ENCODE assay signal across 8 cellular contexts in the genomic region with DNA sequence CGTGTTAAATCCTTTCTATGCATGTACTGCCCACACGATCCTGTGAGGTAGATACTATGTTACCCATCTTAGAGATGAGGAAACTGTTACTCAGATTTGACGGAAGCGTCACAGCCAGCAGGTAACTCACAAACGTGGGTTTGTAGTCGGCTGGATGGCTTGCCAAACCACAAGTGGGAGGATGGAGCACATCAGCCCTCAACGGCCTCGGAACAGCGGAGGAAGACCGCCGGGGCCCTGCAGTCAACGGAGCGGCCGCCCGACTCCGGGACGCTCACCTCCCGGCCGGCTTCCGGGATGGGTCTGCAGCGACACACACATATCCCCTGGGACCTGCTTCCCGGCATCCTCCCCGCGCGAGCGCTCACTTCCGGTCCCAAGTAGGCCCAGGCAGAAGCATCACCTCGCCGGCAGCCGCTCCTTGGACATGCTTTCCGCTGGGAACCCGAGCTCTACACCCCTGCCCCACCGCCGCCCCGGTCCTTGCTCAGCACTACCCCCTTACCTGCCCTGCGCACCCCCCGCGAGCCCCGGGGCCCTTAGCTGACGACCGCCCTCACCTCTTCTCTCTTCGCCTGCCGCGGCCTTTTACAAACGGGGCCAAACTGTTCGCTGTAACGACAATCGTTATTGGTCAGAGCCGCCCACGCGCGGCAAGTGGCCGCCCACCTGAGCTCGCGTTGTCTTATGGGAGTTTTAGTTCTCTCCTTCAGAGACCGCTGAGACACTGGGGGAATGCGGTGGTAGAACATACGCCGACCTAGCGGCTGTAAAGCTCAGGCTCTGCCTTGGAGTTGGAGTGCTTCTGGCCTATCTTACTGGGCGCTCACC. TPM values are rescaled to one million over a fixed set of nuclear protein-coding genes. Genes with fewer than 3 reads are reported as not detected.
DNase-seq lines count a peak whose midpoint lies in the region; ATAC-seq and TF ChIP-seq lines count a peak whose summit lies in the region.

A gene (minus strand): TSS at position 607 of the 831 bp plus-strand sequence. CDS start 9,034 bp downstream, outside the sequence.

- peaks cover 5% of the 10 kb centered on the region for H3K27me3 Mint-ChIP-seq in GM23338 (ENCODE audit: insufficient read depth, low read depth, poor library complexity)
- H3K27me3 Mint-ChIP-seq in naive thymus-derived CD4-positive, alpha-beta T cell, result peaks cover 0 to 2% (median 0%) of the 10 kb centered on the region in 5 donors
- no peaks in the 10 kb centered on the region for H3K27me3 Mint-ChIP-seq in stimulated activated naive B cell treated with anti-CD40 and anti-IgM and Interleukin-4, amounts not matched to agents 10 μg/mL and 1 μg/mL and 100 μg/mL, for 72 hours

- no peaks in the 10 kb centered on the region; the same call in 1 of the 3 replicates for H3K9me3 Mint-ChIP-seq in GM23338
- H3K9me3 Mint-ChIP-seq in naive thymus-derived CD4-positive, alpha-beta T cell, result peaks cover 0 to 4% (median 0%) of the 10 kb centered on the region in 11 donors
- no peaks in the 10 kb centered on the region for H3K9me3 Mint-ChIP-seq in stimulated activated naive B cell treated with anti-CD40 and anti-IgM and Interleukin-4, amounts not matched to agents 10 μg/mL and 1 μg/mL and 100 μg/mL, for 72 hours

- peak; percentile 95 for ATAC-seq in GM23338
- peak; percentile 94 for ATAC-seq in naive thymus-derived CD4-positive, alpha-beta T cell
- ATAC-seq in stimulated activated naive B cell treated with anti-CD40 and anti-IgM and Interleukin-4, amounts not matched to agents 10 μg/mL and 1 μg/mL and 100 μg/mL, for 72 hours (replicated peaks), result peak; percentile 85 to 88

- H3K27ac ChIP-seq in GM23338 (ENCODE audit: low read depth), result peak within 1 kb of the TSS; percentile 93
- peak within 1 kb of the TSS; percentile 93 for H3K27ac ChIP-seq in naive thymus-derived CD4-positive, alpha-beta T cell (ENCODE audit: low read depth, low read length)

- H3K4me1 ChIP-seq in GM23338 (ENCODE audit: insufficient read depth), result 0 out of 2 replicates have a peak, but pooled peaks cover 3% of the 10 kb centered on the region
- H3K4me1 ChIP-seq in naive thymus-derived CD4-positive, alpha-beta T cell (ENCODE audit: control insufficient read depth in 2 of 2, insufficient read depth in 2 of 2, low read length in 2 of 2), result peaks cover 0 to 8% of the 10 kb centered on the region in 2 donors

- TF ChIP-seq CTCF in GM23338 (conservative IDR thresholded peaks at IDR 0.05; ENCODE audit: low read depth in 2 of 2), result peak in 1 of 2 experiments; percentile 30; a peak in 2 of 4 replicates

- H3K36me3 Mint-ChIP-seq in GM23338 (ENCODE audit: low read depth), result no peaks in the 10 kb centered on the region
- peaks cover 0 to 6% (median 0%) of the 10 kb centered on the region in 5 donors for H3K36me3 Mint-ChIP-seq in naive thymus-derived CD4-positive, alpha-beta T cell
- peaks cover 0 to 3% of the 10 kb centered on the region in 2 donors for H3K36me3 Mint-ChIP-seq in stimulated activated naive B cell treated with anti-CD40 and anti-IgM and Interleukin-4, amounts not matched to agents 10 μg/mL and 1 μg/mL and 100 μg/mL, for 72 hours

- POLR2A ChIA-PET in naive thymus-derived CD4-positive, alpha-beta T cell (lab: Charles Lee), result interaction anchor here (0.5 to 2.6 kb wide), 41 partner anchors 8 to 878 kb away, joined by 3 to 47 read pairs (median 5); a partner anchor contains a TSS

- CTCF ChIA-PET in naive thymus-derived CD4-positive, alpha-beta T cell (lab: Charles Lee), result interaction anchor here (0.7 to 1.7 kb wide), 8 partner anchors 20 to 279 kb away, joined by 3 to 6 read pairs (median 4); no protein-coding TSS in a partner anchor

- H4K20me1 ChIP-seq in GM23338 (replicated peaks; ENCODE audit: insufficient read depth), result no peaks in the 10 kb centered on the region

- DNase-seq in EH (ENCODE audit: low read depth) (peak; percentile 97), GM23338 (ENCODE audit: low spot score) (peak; percentile 96), LHCN-M2 (ENCODE audit: low read depth) (peak; percentile 97), RPMI8226 (peak; percentile 97), fibroblast of gingiva (ENCODE audit: low read depth) (peak; percentile 98)
- peak; percentile 86 to 93 for DNase-seq in activated T-helper 1 cell treated with anti-CD3 and anti-CD28 coated beads, Interleukin-2, amount 50 U/mL, for 16 hours (ENCODE audit: low read depth in 1 of 2, low spot score in 1 of 2)
- peak; percentile 87 to 97 (median 96) for DNase-seq in naive thymus-derived CD4-positive, alpha-beta T cell
- peak; percentile 97 for DNase-seq in stimulated activated naive B cell treated with anti-CD40 and anti-IgM and Interleukin-4, amounts not matched to agents 10 μg/mL and 1 μg/mL and 100 μg/mL, for 72 hours

- H3K27ac Mint-ChIP-seq in GM23338, result peak within 1 kb of the TSS; percentile 99
- peak within 1 kb of the TSS; percentile 94 to 100 (median 99) for H3K27ac Mint-ChIP-seq in naive thymus-derived CD4-positive, alpha-beta T cell
- peak within 1 kb of the TSS; percentile 99 for H3K27ac Mint-ChIP-seq in stimulated activated naive B cell treated with anti-CD40 and anti-IgM and Interleukin-4, amounts not matched to agents 10 μg/mL and 1 μg/mL and 100 μg/mL, for 72 hours

- peak within 1 kb of the TSS; percentile 79 for H3K4me3 ChIP-seq in GM23338
- peak within 1 kb of the TSS; percentile 72 for H3K4me3 ChIP-seq in naive thymus-derived CD4-positive, alpha-beta T cell (ENCODE audit: low read length)

- peaks cover 10% of the 10 kb centered on the region; the same call in 2 of the 3 replicates for H3K4me1 Mint-ChIP-seq in GM23338
- H3K4me1 Mint-ChIP-seq in naive thymus-derived CD4-positive, alpha-beta T cell, result peaks cover 7 to 24% (median 21%) of the 10 kb centered on the region in 7 donors
- H3K4me1 Mint-ChIP-seq in stimulated activated naive B cell treated with anti-CD40 and anti-IgM and Interleukin-4, amounts not matched to agents 10 μg/mL and 1 μg/mL and 100 μg/mL, for 72 hours, result peaks cover 10 to 16% of the 10 kb centered on the region in 2 donors

- no peaks in the 10 kb centered on the region for H3K27me3 ChIP-seq in GM23338 (ENCODE audit: insufficient read depth)
- no peaks in the 10 kb centered on the region for H3K27me3 ChIP-seq in naive thymus-derived CD4-positive, alpha-beta T cell (ENCODE audit: control insufficient read depth in 2 of 2, insufficient read depth in 2 of 2, low read length in 2 of 2)

- peak within 1 kb of the TSS; percentile 83 for H3K4me2 ChIP-seq in GM23338

- no peaks in the 10 kb centered on the region for H3K36me3 ChIP-seq in GM23338 (ENCODE audit: insufficient read depth)
- no peaks in the 10 kb centered on the region for H3K36me3 ChIP-seq in naive thymus-derived CD4-positive, alpha-beta T cell (ENCODE audit: control insufficient read depth in 2 of 3, insufficient read depth in 3 of 3, low read length in 3 of 3)

- intact Hi-C loops in naive thymus-derived CD4-positive, alpha-beta T cell (cut with micrococcal nuclease), result loop anchor here (1.0 to 5.0 kb wide), 16 partner anchors 47 to 940 kb away; a partner anchor contains a TSS

- H2AFZ ChIP-seq in GM23338, result peak within 1 kb of the TSS; percentile 79

- no peaks in the 10 kb centered on the region for H3K9me2 ChIP-seq in GM23338 (ENCODE audit: insufficient read depth)

- no peaks in the 10 kb centered on the region for H3K9me3 ChIP-seq in naive thymus-derived CD4-positive, alpha-beta T cell (ENCODE audit: control insufficient read depth in 2 of 3, low read length in 3 of 3)

- no peaks in the 10 kb centered on the region for H3K79me2 ChIP-seq in GM23338 (replicated peaks; ENCODE audit: insufficient read depth)

- peak within 1 kb of the TSS; percentile 85 for H3K4me3 Mint-ChIP-seq in GM23338
- H3K4me3 Mint-ChIP-seq in naive thymus-derived CD4-positive, alpha-beta T cell, result peak within 1 kb of the TSS; percentile 86 to 97 (median 93)
- H3K4me3 Mint-ChIP-seq in stimulated activated naive B cell treated with anti-CD40 and anti-IgM and Interleukin-4, amounts not matched to agents 10 μg/mL and 1 μg/mL and 100 μg/mL, for 72 hours, result peak within 1 kb of the TSS; percentile 91 to 93

- peaks cover 7% of the 10 kb centered on the region for H3F3A ChIP-seq in GM23338 (replicated peaks; ENCODE audit: low read depth)

TF ChIP-seq in GM23338, 12 proteins besides CTCF, POLR2A, EP300 and RAD21 (continues in another document):
- no peak for TF ChIP-seq ZNF331 (CRISPR knock-in tag; IDR thresholded peaks at IDR 0.05; ENCODE audit: low read depth)
- peak; percentile 94 for TF ChIP-seq POLR2AphosphoS5 (IDR thresholded peaks at IDR 0.05; ENCODE audit: low read depth)
- peak; percentile 73 for TF ChIP-seq CREB1 (CRISPR knock-in tag; IDR thresholded peaks at IDR 0.05; ENCODE audit: low read depth)

RNA-seq across cellular contexts. Expression of the gene that starts here (rescaled TPM):
- total RNA-seq in GM23338 (2014; rRNA removed; shearing (Covaris generic)), result 6.9 and 12.7 TPM in 2 replicates
- 3.4 and 4.3 TPM in 2 replicates for polyA plus RNA-seq in GM23338 (2016; fragmentation: Nextera tagmentation; extraction: Ambion mirVana)
- 13.5 and 18.8 TPM in 2 replicates for total RNA-seq in LHCN-M2 (2014; rRNA removed)
- 7.3 TPM for polyA plus RNA-seq in LHCN-M2 (2012)
- total RNA-seq in naive thymus-derived CD4-positive, alpha-beta T cell, result 10 to 100 TPM; 20.6 to 45.9 (median 30.3) TPM
- polyA plus RNA-seq in naive thymus-derived CD4-positive, alpha-beta T cell, result 10 to 100 TPM; 23.2 to 48.4 TPM

Comparison
In these comparisons a context has a peak if more than half of its experiments do, and no peak if none do; other contexts are left out.
1. Peak in every context shown above with its lines: DNase-seq, ATAC-seq, H3K4me3 ChIP-seq and H3K27ac ChIP-seq.